20 cellular contexts compared by ENCODE assay signal in the genomic region with DNA sequence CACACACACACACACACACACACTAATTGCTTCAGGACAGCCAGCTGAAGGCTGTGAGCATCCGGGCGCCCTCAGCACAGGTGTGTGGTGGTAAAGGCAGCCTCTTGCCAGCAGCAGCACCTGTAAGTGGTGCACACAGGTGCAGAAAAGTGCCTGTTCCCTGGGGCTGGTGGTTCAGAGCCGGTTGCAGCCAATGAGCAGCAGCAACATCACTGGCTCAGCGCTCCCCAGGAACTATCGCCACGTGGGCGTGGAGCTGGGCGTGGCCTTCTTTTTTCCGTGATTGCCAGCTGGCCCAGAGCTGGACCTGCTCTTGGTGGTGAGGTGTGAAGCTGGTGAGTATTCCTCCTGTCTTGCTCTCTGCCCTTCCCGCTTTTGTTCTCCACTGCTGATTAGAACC. TPM values are rescaled to one million over a fixed set of nuclear protein-coding genes. Genes with fewer than 3 reads are reported as not detected.
"Had no signal": no experiment of that assay in that cellular context is flagged by ENCODE, and none has a peak within 500 bp of the region (broad histone marks: within the 10 kb centered on the region; RNA-seq: fewer than 3 reads in every experiment).

A gene (plus strand): TSS at position 289 of the 400 bp plus-strand sequence.

- DNase-seq: activated B cell treated with CpG ODN at 0.5 μM for 24 hours; activated CD4-positive, alpha-beta T cell treated with anti-CD3 and anti-CD28 coated beads, Interleukin-2, amount 10 ng/mL, durations not matched to agents 7 days and 5 days; activated gamma-delta T cell; activated T-cell treated with anti-CD3 and anti-CD28 coated beads, Interleukin-2, amount 50 U/mL, for 1 hour; amygdala; effector memory CD4-positive, alpha-beta T cell; hippocampal formation; kidney glomerular epithelial cell; stimulated activated CD4-positive, alpha-beta T cell treated with anti-CD3 and anti-CD28 coated beads, Interleukin-12 subunit alpha, Interleukin-12 subunit beta, amount 100 ng/mL, for 4 hours; stimulated activated naive CD8-positive, alpha-beta T cell treated with anti-CD3 and anti-CD28 coated beads, Interleukin-15, Interleukin-2, amounts not matched to agents 100 U/mL and 50 U/mL, for 24 hours had no signal

- H3K27ac Mint-ChIP-seq: activated B cell treated with CpG ODN at 0.5 μM for 24 hours; activated CD4-positive, alpha-beta T cell treated with anti-CD3 and anti-CD28 coated beads, Interleukin-2, amount 10 ng/mL, durations not matched to agents 7 days and 5 days; activated naive CD8-positive, alpha-beta T cell; brain; type B pancreatic cell had no signal

- H3K36me3 Mint-ChIP-seq: activated naive CD8-positive, alpha-beta T cell; brain; type B pancreatic cell had no signal

- H3K27me3 ChIP-seq: suprapubic skin had no signal

- H3K4me3 ChIP-seq: gastroesophageal sphincter, suprapubic skin had no signal

- H3K4me1 Mint-ChIP-seq: activated B cell treated with CpG ODN at 0.5 μM for 24 hours; activated CD4-positive, alpha-beta T cell treated with anti-CD3 and anti-CD28 coated beads, Interleukin-2, amount 10 ng/mL, durations not matched to agents 7 days and 5 days; brain; central memory CD8-positive, alpha-beta T cell had no signal

- ATAC-seq: gastroesophageal sphincter; stimulated activated naive CD8-positive, alpha-beta T cell treated with anti-CD3 and anti-CD28 coated beads, Interleukin-15, Interleukin-2, amounts not matched to agents 100 U/mL and 50 U/mL, for 24 hours had no signal

- H3K27me3 Mint-ChIP-seq: activated CD4-positive, alpha-beta T cell treated with anti-CD3 and anti-CD28 coated beads, Interleukin-2, amount 10 ng/mL, durations not matched to agents 7 days and 5 days; brain; central memory CD8-positive, alpha-beta T cell; type B pancreatic cell had no signal

- H3K27ac ChIP-seq: gastroesophageal sphincter, suprapubic skin had no signal

- H3K4me3 Mint-ChIP-seq: activated B cell treated with CpG ODN at 0.5 μM for 24 hours; activated CD4-positive, alpha-beta T cell treated with anti-CD3 and anti-CD28 coated beads, Interleukin-2, amount 10 ng/mL, durations not matched to agents 7 days and 5 days; activated naive CD8-positive, alpha-beta T cell; brain; central memory CD8-positive, alpha-beta T cell; type B pancreatic cell had no signal

- H3K4me1 ChIP-seq: gastroesophageal sphincter, suprapubic skin had no signal

- H3K9me3 Mint-ChIP-seq: central memory CD8-positive, alpha-beta T cell; type B pancreatic cell had no signal

- H3K36me3 ChIP-seq: gastroesophageal sphincter, suprapubic skin had no signal

RNA-seq across cellular contexts. Expression of the gene that starts here (rescaled TPM):
- total RNA-seq: activated B cell treated with CpG ODN at 0.5 μM for 24 hours; activated CD4-positive, alpha-beta T cell treated with anti-CD3 and anti-CD28 coated beads, Interleukin-2, amount 10 ng/mL, durations not matched to agents 7 days and 5 days; gastroesophageal sphincter; liver; mesenteric fat pad; osteocyte; suprapubic skin had no signal
- polyA plus RNA-seq: liver, neural cell had no signal
